17 cellular contexts compared by ENCODE assay signal in the genomic region with DNA sequence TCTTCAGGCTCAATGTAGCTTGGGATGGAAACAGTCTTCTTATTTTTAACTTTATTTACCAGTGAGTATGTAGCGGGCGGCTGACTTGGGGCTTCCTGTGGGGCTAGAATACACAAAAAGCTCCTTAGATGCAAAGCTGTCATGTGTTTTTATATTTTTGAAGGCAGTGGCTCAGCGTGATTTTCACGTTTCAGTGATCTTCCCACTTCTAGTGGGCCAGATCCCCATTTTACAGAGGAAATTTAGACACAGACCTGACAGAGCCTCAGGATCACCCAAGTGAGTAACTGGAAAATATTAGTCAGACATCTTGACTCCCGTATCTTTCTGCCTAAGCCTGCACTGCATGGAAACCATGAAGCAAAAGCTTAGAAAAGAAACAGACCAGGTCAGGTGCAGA. TPM values are rescaled to one million over a fixed set of nuclear protein-coding genes. Genes with fewer than 3 reads are reported as not detected.
DNase-seq lines count a peak whose midpoint lies in the region; ATAC-seq and TF ChIP-seq lines count a peak whose summit lies in the region.
"Had no signal": no experiment of that assay in that cellular context is flagged by ENCODE, and none has a peak within 500 bp of the region (broad histone marks: within the 10 kb centered on the region; RNA-seq: fewer than 3 reads in every experiment).

No MANE protein-coding gene starts in this region.

- no peaks in the 10 kb centered on the region for H3K27me3 ChIP-seq in BLaER1 treated with 17β-estradiol and CSF1 and Interleukin-3, amounts not matched to agents 10 nM and 100 nM
- H3K27me3 ChIP-seq in thyroid gland = no peaks in the 10 kb centered on the region
- H3K27me3 ChIP-seq: esophagus squamous epithelium had no signal

- H3K27me3 Mint-ChIP-seq in naive B cell = no peaks in the 10 kb centered on the region

- peak overlapping the region; percentile 6 to 84 (median 70) for H3K4me3 Mint-ChIP-seq in naive B cell

- DNase-seq in RKO (ENCODE audit: low spot score) (peak; percentile 52), naive B cell (peak; percentile 38), thyroid gland (no peak), NCI-H446 treated with DMSO at 0.1 percent for 48 hours (lab: John Stamatoyannopoulos, UW) (no peak), AG20443 (ENCODE audit: low spot score) (no peak)
- DNase-seq: activated naive CD4-positive, alpha-beta T cell; esophagus squamous epithelium; GOT3; KG1; NCI-H2227 treated with DMSO at 0.1 percent for 48 hours had no signal

- peak overlapping the region; percentile 40 to 74 (median 62) for H3K9ac ChIP-seq in BLaER1 treated with 17β-estradiol and CSF1 and Interleukin-3, amounts not matched to agents 10 nM and 100 nM
- H3K9ac ChIP-seq: parathyroid adenoma had no signal

- 86 to 89% methylated on average over 5 of the region's 5 CpGs for WGBS in thyroid gland, 2 donors

- H3K4me1 ChIP-seq in BLaER1 treated with 17β-estradiol and CSF1 and Interleukin-3, amounts not matched to agents 10 nM and 100 nM = peaks cover 46 to 54% (median 49%) of the 10 kb centered on the region in 10 experiments
- no peaks in the 10 kb centered on the region for H3K4me1 ChIP-seq in thyroid gland
- H3K4me1 ChIP-seq: esophagus squamous epithelium, parathyroid adenoma had no signal

- H3K36me3 ChIP-seq in BLaER1 treated with 17β-estradiol and CSF1 and Interleukin-3, amounts not matched to agents 10 nM and 100 nM = peaks cover 0 to 26% (median 9%) of the 10 kb centered on the region in 11 experiments; a peak in 8 of 22 replicates
- peaks cover 0 to 5% of the 10 kb centered on the region in 2 donors for H3K36me3 ChIP-seq in thyroid gland

- H3K4me2 ChIP-seq in BLaER1 treated with 17β-estradiol and CSF1 and Interleukin-3, amounts not matched to agents 10 nM and 100 nM = peak overlapping the region; percentile 72 to 96 (median 87)

- H3K4me1 Mint-ChIP-seq in naive B cell = peaks cover 61 to 87% (median 72%) of the 10 kb centered on the region in 3 donors

- no peaks in the 10 kb centered on the region for H4K20me1 ChIP-seq in BLaER1 treated with 17β-estradiol and CSF1 and Interleukin-3, amounts not matched to agents 10 nM and 100 nM

- H3K36me3 Mint-ChIP-seq in naive B cell = peaks cover 46% of the 10 kb centered on the region in 2 donors

- TF ChIP-seq POLR2A in thyroid gland (IDR thresholded peaks at IDR 0.05) = no peak

- peak overlapping the region; percentile 64 to 84 (median 76) for H3K27ac ChIP-seq in BLaER1 treated with 17β-estradiol and CSF1 and Interleukin-3, amounts not matched to agents 10 nM and 100 nM
- H3K27ac ChIP-seq in thyroid gland = no peak overlapping the region
- H3K27ac ChIP-seq: parathyroid adenoma had no signal

- no peak for TF ChIP-seq CTCF in thyroid gland (IDR thresholded peaks at IDR 0.05)

- peaks cover 0 to 6% (median 4%) of the 10 kb centered on the region in 7 donors for H3K9me3 Mint-ChIP-seq in naive B cell

- H3K9me3 ChIP-seq in BLaER1 treated with 17β-estradiol and CSF1 and Interleukin-3, amounts not matched to agents 10 nM and 100 nM (replicated peaks in 1 of 11) = peaks cover 0 to 5% (median 0%) of the 10 kb centered on the region in 11 experiments; a peak in 3 of 22 replicates
- no peaks in the 10 kb centered on the region for H3K9me3 ChIP-seq in thyroid gland
- H3K9me3 ChIP-seq: esophagus squamous epithelium had no signal

- peak; percentile 44 for ATAC-seq in GM21529 (IDR thresholded peaks at IDR 0.05; ENCODE audit: unreplicated experiment)
- peak; percentile 59 to 73 for ATAC-seq in naive B cell (ENCODE audit: low read depth in 2 of 2)
- ATAC-seq in HG02763 (IDR thresholded peaks at IDR 0.05; ENCODE audit: unreplicated experiment) = no peak

- peak overlapping the region in 9 of 10 experiments; percentile 4 to 40 (median 21); a peak in 10 of 20 replicates for H3K4me3 ChIP-seq in BLaER1 treated with 17β-estradiol and CSF1 and Interleukin-3, amounts not matched to agents 10 nM and 100 nM
- no peak overlapping the region for H3K4me3 ChIP-seq in thyroid gland (replicated peaks in 1 of 3)
- H3K4me3 ChIP-seq: esophagus squamous epithelium had no signal

- H3K27ac Mint-ChIP-seq in naive B cell = peak overlapping the region; percentile 55 to 94 (median 88)

- intact Hi-C loops in thyroid gland (cut with DNase I) = loop anchor here (10.0 kb wide), 1 partner anchor 64 kb away; no protein-coding TSS in a partner anchor

RNA-seq across cellular contexts. Expression of a gene that starts 19.2 kb away (rescaled TPM):
- 1 to 10 TPM in 5 of 6 donors, under 1 TPM in 1; 0.82 to 4.8 (median 4.0) TPM for polyA plus RNA-seq in naive B cell (ENCODE audit: low read depth in 6 of 6)
- total RNA-seq in thyroid gland = 10 to 100 TPM; 12.9 to 29.0 (median 24.2) TPM

RNA-seq across cellular contexts. Expression of a gene that starts 23.8 kb away (rescaled TPM):
- polyA plus RNA-seq in naive B cell (ENCODE audit: low read depth in 6 of 6) = 100 to 1,000 TPM in 3 of 6 donors, 10 to 100 TPM in 3; 80.4 to 181 (median 103) TPM
- 1 to 10 TPM in 1 of 4 donors, under 1 TPM in 1, not detected in 2; 0.59 to 1.0 TPM for total RNA-seq in thyroid gland
- total RNA-seq: dermis microvascular lymphatic vessel endothelial cell, kidney epithelial cell had no signal
- polyA plus RNA-seq: AG04450 had no signal

Comparison
In these comparisons a context has a peak if more than half of its experiments do, and no peak if none do; other contexts are left out.
1. H3K27ac ChIP-seq: peak in BLaER1 treated with 17β-estradiol and CSF1 and Interleukin-3, amounts not matched to agents 10 nM and 100 nM (11 of 11); none in thyroid gland (0 of 3).
2. H3K4me3 ChIP-seq: peak in BLaER1 treated with 17β-estradiol and CSF1 and Interleukin-3, amounts not matched to agents 10 nM and 100 nM (9 of 10); none in thyroid gland (0 of 3).
3. DNase-seq: peak in RKO (single experiment) and naive B cell (single experiment); none in thyroid gland (0 of 2), NCI-H446 treated with DMSO at 0.1 percent for 48 hours (single experiment) and AG20443 (single experiment).